1 cellular context compared by ENCODE assay signal in the genomic region with DNA sequence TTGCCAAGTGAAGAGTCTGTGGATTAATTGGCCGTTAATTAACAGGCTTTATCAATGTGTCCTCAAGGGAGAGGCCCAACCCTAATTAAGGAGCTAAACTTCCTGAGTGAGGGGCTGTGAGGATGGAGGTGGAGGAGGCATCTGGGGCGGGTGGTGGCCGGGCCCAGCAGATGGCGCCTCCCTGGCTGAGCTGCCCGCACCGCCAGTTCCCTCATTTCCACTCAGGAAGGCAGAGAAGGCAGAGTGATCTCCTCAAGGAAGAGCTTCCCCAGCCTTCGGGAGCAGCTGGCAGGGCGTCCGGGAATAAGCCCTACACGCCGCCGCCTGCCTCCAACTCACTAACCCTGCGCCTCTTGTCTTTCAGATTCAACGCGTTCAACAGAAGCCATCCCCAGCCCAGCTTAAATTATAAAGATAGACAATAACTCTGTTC.
TF ChIP-seq lines count a peak whose summit lies in the region.

No MANE protein-coding gene starts in this region.

TF ChIP-seq in H1, 55 proteins besides CTCF, POLR2A, EP300 and RAD21 (continued from another document):
- TF ChIP-seq, protein P1, sequence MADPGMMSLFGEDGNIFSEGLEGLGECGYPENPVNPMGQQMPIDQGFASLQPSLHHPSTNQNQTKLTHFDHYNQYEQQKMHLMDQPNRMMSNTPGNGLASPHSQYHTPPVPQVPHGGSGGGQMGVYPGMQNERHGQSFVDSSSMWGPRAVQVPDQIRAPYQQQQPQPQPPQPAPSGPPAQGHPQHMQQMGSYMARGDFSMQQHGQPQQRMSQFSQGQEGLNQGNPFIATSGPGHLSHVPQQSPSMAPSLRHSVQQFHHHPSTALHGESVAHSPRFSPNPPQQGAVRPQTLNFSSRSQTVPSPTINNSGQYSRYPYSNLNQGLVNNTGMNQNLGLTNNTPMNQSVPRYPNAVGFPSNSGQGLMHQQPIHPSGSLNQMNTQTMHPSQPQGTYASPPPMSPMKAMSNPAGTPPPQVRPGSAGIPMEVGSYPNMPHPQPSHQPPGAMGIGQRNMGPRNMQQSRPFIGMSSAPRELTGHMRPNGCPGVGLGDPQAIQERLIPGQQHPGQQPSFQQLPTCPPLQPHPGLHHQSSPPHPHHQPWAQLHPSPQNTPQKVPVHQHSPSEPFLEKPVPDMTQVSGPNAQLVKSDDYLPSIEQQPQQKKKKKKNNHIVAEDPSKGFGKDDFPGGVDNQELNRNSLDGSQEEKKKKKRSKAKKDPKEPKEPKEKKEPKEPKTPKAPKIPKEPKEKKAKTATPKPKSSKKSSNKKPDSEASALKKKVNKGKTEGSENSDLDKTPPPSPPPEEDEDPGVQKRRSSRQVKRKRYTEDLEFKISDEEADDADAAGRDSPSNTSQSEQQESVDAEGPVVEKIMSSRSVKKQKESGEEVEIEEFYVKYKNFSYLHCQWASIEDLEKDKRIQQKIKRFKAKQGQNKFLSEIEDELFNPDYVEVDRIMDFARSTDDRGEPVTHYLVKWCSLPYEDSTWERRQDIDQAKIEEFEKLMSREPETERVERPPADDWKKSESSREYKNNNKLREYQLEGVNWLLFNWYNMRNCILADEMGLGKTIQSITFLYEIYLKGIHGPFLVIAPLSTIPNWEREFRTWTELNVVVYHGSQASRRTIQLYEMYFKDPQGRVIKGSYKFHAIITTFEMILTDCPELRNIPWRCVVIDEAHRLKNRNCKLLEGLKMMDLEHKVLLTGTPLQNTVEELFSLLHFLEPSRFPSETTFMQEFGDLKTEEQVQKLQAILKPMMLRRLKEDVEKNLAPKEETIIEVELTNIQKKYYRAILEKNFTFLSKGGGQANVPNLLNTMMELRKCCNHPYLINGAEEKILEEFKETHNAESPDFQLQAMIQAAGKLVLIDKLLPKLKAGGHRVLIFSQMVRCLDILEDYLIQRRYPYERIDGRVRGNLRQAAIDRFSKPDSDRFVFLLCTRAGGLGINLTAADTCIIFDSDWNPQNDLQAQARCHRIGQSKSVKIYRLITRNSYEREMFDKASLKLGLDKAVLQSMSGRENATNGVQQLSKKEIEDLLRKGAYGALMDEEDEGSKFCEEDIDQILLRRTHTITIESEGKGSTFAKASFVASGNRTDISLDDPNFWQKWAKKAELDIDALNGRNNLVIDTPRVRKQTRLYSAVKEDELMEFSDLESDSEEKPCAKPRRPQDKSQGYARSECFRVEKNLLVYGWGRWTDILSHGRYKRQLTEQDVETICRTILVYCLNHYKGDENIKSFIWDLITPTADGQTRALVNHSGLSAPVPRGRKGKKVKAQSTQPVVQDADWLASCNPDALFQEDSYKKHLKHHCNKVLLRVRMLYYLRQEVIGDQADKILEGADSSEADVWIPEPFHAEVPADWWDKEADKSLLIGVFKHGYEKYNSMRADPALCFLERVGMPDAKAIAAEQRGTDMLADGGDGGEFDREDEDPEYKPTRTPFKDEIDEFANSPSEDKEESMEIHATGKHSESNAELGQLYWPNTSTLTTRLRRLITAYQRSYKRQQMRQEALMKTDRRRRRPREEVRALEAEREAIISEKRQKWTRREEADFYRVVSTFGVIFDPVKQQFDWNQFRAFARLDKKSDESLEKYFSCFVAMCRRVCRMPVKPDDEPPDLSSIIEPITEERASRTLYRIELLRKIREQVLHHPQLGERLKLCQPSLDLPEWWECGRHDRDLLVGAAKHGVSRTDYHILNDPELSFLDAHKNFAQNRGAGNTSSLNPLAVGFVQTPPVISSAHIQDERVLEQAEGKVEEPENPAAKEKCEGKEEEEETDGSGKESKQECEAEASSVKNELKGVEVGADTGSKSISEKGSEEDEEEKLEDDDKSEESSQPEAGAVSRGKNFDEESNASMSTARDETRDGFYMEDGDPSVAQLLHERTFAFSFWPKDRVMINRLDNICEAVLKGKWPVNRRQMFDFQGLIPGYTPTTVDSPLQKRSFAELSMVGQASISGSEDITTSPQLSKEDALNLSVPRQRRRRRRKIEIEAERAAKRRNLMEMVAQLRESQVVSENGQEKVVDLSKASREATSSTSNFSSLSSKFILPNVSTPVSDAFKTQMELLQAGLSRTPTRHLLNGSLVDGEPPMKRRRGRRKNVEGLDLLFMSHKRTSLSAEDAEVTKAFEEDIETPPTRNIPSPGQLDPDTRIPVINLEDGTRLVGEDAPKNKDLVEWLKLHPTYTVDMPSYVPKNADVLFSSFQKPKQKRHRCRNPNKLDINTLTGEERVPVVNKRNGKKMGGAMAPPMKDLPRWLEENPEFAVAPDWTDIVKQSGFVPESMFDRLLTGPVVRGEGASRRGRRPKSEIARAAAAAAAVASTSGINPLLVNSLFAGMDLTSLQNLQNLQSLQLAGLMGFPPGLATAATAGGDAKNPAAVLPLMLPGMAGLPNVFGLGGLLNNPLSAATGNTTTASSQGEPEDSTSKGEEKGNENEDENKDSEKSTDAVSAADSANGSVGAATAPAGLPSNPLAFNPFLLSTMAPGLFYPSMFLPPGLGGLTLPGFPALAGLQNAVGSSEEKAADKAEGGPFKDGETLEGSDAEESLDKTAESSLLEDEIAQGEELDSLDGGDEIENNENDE (IDR thresholded peaks at IDR 0.05; ENCODE audit: insufficient replicate concordance, low read length), result no peak
- TF ChIP-seq KDM1A (IDR thresholded peaks at IDR 0.05; ENCODE audit: borderline replicate concordance, low read length) (no peak), TAF1 (IDR thresholded peaks at IDR 0.05; ENCODE audit: low read depth, low read length) (no peak), NANOG (IDR thresholded peaks at IDR 0.05; ENCODE audit: insufficient read depth, low read depth, low read length, poor library complexity, severe bottlenecking) (no peak), SRF (IDR thresholded peaks at IDR 0.05; ENCODE audit: low read depth, low read length) (no peak), HDAC2 (IDR thresholded peaks at IDR 0.05; ENCODE audit: borderline replicate concordance in 1 of 2, low read depth in 2 of 2, low read length in 2 of 2) (no peak)
